ENCODE assay signal across 20 cellular contexts in genomic region chr17:13539421-13539820, GRCh38.
A peak's percentile ranks its signal among the peaks of the same experiment; 100 is the strongest.
DNase-seq lines count a peak whose midpoint lies in the region; ATAC-seq, FAIRE-seq and TF ChIP-seq lines count a peak whose summit lies in the region.
"Had no signal": no experiment of that assay in that cellular context is flagged by ENCODE, and none has a peak within 500 bp of the region (broad histone marks: within the 10 kb centered on the region; RNA-seq: fewer than 3 reads in every experiment).

No MANE protein-coding gene starts in this region.

- FAIRE-seq in A549 (lab: Jason Lieb, UNC): peak; percentile 39
- no peak for FAIRE-seq in K562 (lab: Jason Lieb, UNC)
- FAIRE-seq: G401.6, GM12891, HepG2, HTR-8/SVneo had no signal

- H3K27ac Mint-ChIP-seq in HFFc6 (peak overlapping the region; percentile 58; the same call in 1 of the 2 replicates), mesothelial cell of epicardium (peak overlapping the region; percentile 34)

- H3K4me1 Mint-ChIP-seq in HFFc6 (ENCODE audit: low read depth): peaks cover 74% of the 10 kb centered on the region
- H3K4me1 Mint-ChIP-seq in mesothelial cell of epicardium: peaks cover 69% of the 10 kb centered on the region

- DNase-seq in A549 (ENCODE audit: low read depth in 1 of 2, low spot score in 1 of 2) (no peak), HFFc6 (no peak), K562 (ENCODE audit: extremely low read depth in 1 of 4, low spot score in 3 of 4) (no peak), mesothelial cell of epicardium (ENCODE audit: low spot score in 2 of 2, unreplicated experiment in 2 of 2) (no peak), middle frontal gyrus (ENCODE audit: extremely low spot score, low spot score) (no peak), NCI-H1694 treated with DMSO at 0.1 percent for 48 hours (lab: John Stamatoyannopoulos, UW) (no peak), testis (no peak), foreskin fibroblast (no peak)
- DNase-seq: AML-193, Calu3, DMS 273 treated with DMSO at 0.1 percent for 48 hours, GOT3, KBM-7 had no signal

- H3K9me3 Mint-ChIP-seq in HFFc6: peaks cover 18% of the 10 kb centered on the region
- peaks cover 5% of the 10 kb centered on the region for H3K9me3 Mint-ChIP-seq in mesothelial cell of epicardium

- H3K4me1 ChIP-seq in A549 (0 out of 3 replicates have a peak, but pooled peaks cover 6% of the 10 kb centered on the region), K562 (replicated peaks in 1 of 2; ENCODE audit: control insufficient read depth in 2 of 2, insufficient read depth in 2 of 2, low read length in 2 of 2) (peaks cover 6 to 43% of the 10 kb centered on the region in 2 experiments), testis (peaks cover 3% of the 10 kb centered on the region)
- H3K4me1 ChIP-seq: HAP-1 had no signal

- no peaks in the 10 kb centered on the region for H4K20me1 ChIP-seq in K562 (replicated peaks; ENCODE audit: control insufficient read depth, insufficient read depth, low read length)
- H4K20me1 ChIP-seq: BLaER1 had no signal

- H3K27me3 ChIP-seq in K562 (ENCODE audit: control insufficient read depth in 2 of 2, insufficient read depth in 2 of 2, low read length in 2 of 2): no peaks in the 10 kb centered on the region
- no peaks in the 10 kb centered on the region for H3K27me3 ChIP-seq in testis
- H3K27me3 ChIP-seq: BLaER1 had no signal

- intact Hi-C loops in K562 (cut with micrococcal nuclease) (no loop called here), testis (cut with DNase I; ENCODE audit: low total_unique reads) (no loop called here)

- H3K36me3 Mint-ChIP-seq in HFFc6 (ENCODE audit: low read depth): peaks cover 63% of the 10 kb centered on the region
- H3K36me3 Mint-ChIP-seq in mesothelial cell of epicardium: peaks cover 4% of the 10 kb centered on the region

- H3K4me3 ChIP-seq in A549 (no peak overlapping the region), K562 (no peak overlapping the region), testis (no peak overlapping the region), foreskin fibroblast (ENCODE audit: low read depth in 1 of 2, low read length in 2 of 2) (no peak overlapping the region)
- H3K4me3 ChIP-seq: BLaER1, HAP-1 had no signal

- BruUV-seq in K562 (replicated peaks; lab: Mats Ljungman, UMichigan): no TSS peak

- POLR2A ChIA-PET in A549 (lab: Yijun Ruan, JAX): no interaction called here
- POLR2A ChIA-PET in K562 (lab: Yijun Ruan, JAX): interaction anchor here (0.6 to 1.7 kb wide), 7 partner anchors 9 to 792 kb away, joined by 3 to 6 read pairs (median 3); no protein-coding TSS in a partner anchor

- H3K4me2 ChIP-seq in A549: no peak overlapping the region
- H3K4me2 ChIP-seq in K562 (ENCODE audit: insufficient read depth, low read length): peak overlapping the region; percentile 40; the same call in 1 of the 2 replicates
- H3K4me2 ChIP-seq: BLaER1 had no signal

- H2AFZ ChIP-seq in K562 (ENCODE audit: low read depth, low read length): no peak overlapping the region

- 18% methylated on average over 5 of the region's 5 CpGs for WGBS in A549 (ENCODE audit: missing lambda C conversion rate)
- 41% methylated on average over 5 of the region's 5 CpGs for WGBS in K562 (ENCODE audit: insufficient coverage, low coverage, missing lambda C conversion rate)
- 92 to 96% methylated on average over 5 of the region's 5 CpGs for WGBS in testis, 2 donors

- ATAC-seq in A549 (no peak), K562 (no peak; the same call in 2 of the 3 replicates)
- ATAC-seq: HepG2 had no signal

- H3K27me3 Mint-ChIP-seq in HFFc6 (ENCODE audit: insufficient read depth): no peaks in the 10 kb centered on the region; the same call in 1 of the 2 replicates
- H3K27me3 Mint-ChIP-seq in mesothelial cell of epicardium (ENCODE audit: low read depth): no peaks in the 10 kb centered on the region

- no peaks in the 10 kb centered on the region for H3K9me1 ChIP-seq in K562 (ENCODE audit: control insufficient read depth, insufficient read depth, low read length)

- TF ChIP-seq RAD21 in A549 (conservative IDR thresholded peaks at IDR 0.05 in 1 of 2, IDR thresholded peaks at IDR 0.05 in 1 of 2) (no peak), K562 (CRISPR knock-in tag; conservative IDR thresholded peaks at IDR 0.05 in 1 of 2, IDR thresholded peaks at IDR 0.05 in 1 of 2) (no peak)

- in situ Hi-C loops in K562 (cut with MboI): no loop called here

- no peak for TF ChIP-seq POLR2A in A549 (IDR thresholded peaks at IDR 0.05; ENCODE audit: low read length)
- no peak for TF ChIP-seq POLR2A in K562 (conservative IDR thresholded peaks at IDR 0.05)
- no peak for TF ChIP-seq POLR2A in testis (IDR thresholded peaks at IDR 0.05)

- CTCF ChIA-PET in A549 (lab: Yijun Ruan, JAX) (interaction anchor here (0.7 to 1.7 kb wide), 4 partner anchors 15 to 191 kb away, joined by 3 to 8 read pairs (median 4); no protein-coding TSS in a partner anchor), K562 (lab: Yijun Ruan, JAX; ENCODE audit: low intra/inter-chr PET ratio) (no interaction called here)

- H3K79me2 ChIP-seq in K562 (ENCODE audit: control insufficient read depth, insufficient read depth, low read length): peaks cover 15% of the 10 kb centered on the region; the same call in 2 of the 3 replicates

- H3K9me3 ChIP-seq in A549 (peaks cover 19% of the 10 kb centered on the region), K562 (replicated peaks; ENCODE audit: control insufficient read depth, insufficient read depth, low read depth, low read length) (peaks cover 2% of the 10 kb centered on the region; the same call in 1 of the 2 replicates), testis (no peaks in the 10 kb centered on the region)

- H3K36me3 ChIP-seq in K562 (ENCODE audit: control insufficient read depth, insufficient read depth, low read length) (peaks cover 5% of the 10 kb centered on the region; the same call in 1 of the 3 replicates), testis (ENCODE audit: low read depth, missing control alignments) (no peaks in the 10 kb centered on the region)
- H3K36me3 ChIP-seq: BLaER1, HAP-1 had no signal

- H3K4me3 Mint-ChIP-seq in HFFc6: peak overlapping the region; percentile 37; the same call in 1 of the 2 replicates
- no peak overlapping the region for H3K4me3 Mint-ChIP-seq in mesothelial cell of epicardium

- H3K9ac ChIP-seq in K562 (ENCODE audit: insufficient read depth in 1 of 2, low read depth in 2 of 2, low read length in 2 of 2): 0 out of 4 replicates have a peak overlapping the region, but pooled peaks of 1 of the 2 experiments have one; percentile 19
- H3K9ac ChIP-seq: BLaER1 had no signal

- H3K27ac ChIP-seq in A549: peak overlapping the region in 1 of 2 experiments; percentile 75; a peak in 3 of 6 replicates
- H3K27ac ChIP-seq in K562 (ENCODE audit: extremely low read depth, low read depth, low read length): peak overlapping the region; percentile 60
- H3K27ac ChIP-seq in testis: no peak overlapping the region
- H3K27ac ChIP-seq: 22Rv1, BLaER1 had no signal

- TF ChIP-seq CTCF in A549 (IDR thresholded peaks at IDR 0.05) (no peak), HFFc6 (IDR thresholded peaks at IDR 0.05) (no peak), K562 (IDR thresholded peaks at IDR 0.05 in 2 of 3, conservative IDR thresholded peaks at IDR 0.05 in 1 of 3; ENCODE audit: insufficient read depth in 2 of 3, low read depth in 1 of 3, low read length in 3 of 3) (no peak), mesothelial cell of epicardium (IDR thresholded peaks at IDR 0.05; ENCODE audit: unreplicated experiment) (no peak), testis (IDR thresholded peaks at IDR 0.05) (no peak), foreskin fibroblast (IDR thresholded peaks at IDR 0.05; ENCODE audit: low read depth, low read length) (no peak)

- TF ChIP-seq EP300 in A549 (IDR thresholded peaks at IDR 0.05) (no peak), K562 (IDR thresholded peaks at IDR 0.05; ENCODE audit: low read length) (no peak)

TF ChIP-seq in A549, 52 proteins besides CTCF, POLR2A, EP300 and RAD21:
- TF ChIP-seq KDM5A (IDR thresholded peaks at IDR 0.05): no peak
- no peak for TF ChIP-seq CHD4 (IDR thresholded peaks at IDR 0.05; ENCODE audit: borderline replicate concordance)
- TF ChIP-seq HES2 (IDR thresholded peaks at IDR 0.05): no peak
- TF ChIP-seq CBX2 (IDR thresholded peaks at IDR 0.05; ENCODE audit: borderline replicate concordance, low read depth): no peak
- TF ChIP-seq POLR2AphosphoS2 (conservative IDR thresholded peaks at IDR 0.05; ENCODE audit: low read length): no peak
- TF ChIP-seq MAFK (IDR thresholded peaks at IDR 0.05; ENCODE audit: partially characterized antibody): no peak
- TF ChIP-seq HOXB13 (CRISPR knock-in tag; IDR thresholded peaks at IDR 0.05; ENCODE audit: low read depth): no peak

TF ChIP-seq in K562, 482 proteins besides CTCF, POLR2A, EP300 and RAD21:
- TF ChIP-seq ZNF830 (CRISPR knock-in tag; IDR thresholded peaks at IDR 0.05) (no peak), ZNF592 (IDR thresholded peaks at IDR 0.05) (0 out of 2 replicates have a peak, but pooled peaks have one; percentile 4), CBX1 (IDR thresholded peaks at IDR 0.05; ENCODE audit: low read depth) (no peak), HDGF (IDR thresholded peaks at IDR 0.05) (no peak)
